14 cellular contexts compared by ENCODE assay signal in the genomic region with DNA sequence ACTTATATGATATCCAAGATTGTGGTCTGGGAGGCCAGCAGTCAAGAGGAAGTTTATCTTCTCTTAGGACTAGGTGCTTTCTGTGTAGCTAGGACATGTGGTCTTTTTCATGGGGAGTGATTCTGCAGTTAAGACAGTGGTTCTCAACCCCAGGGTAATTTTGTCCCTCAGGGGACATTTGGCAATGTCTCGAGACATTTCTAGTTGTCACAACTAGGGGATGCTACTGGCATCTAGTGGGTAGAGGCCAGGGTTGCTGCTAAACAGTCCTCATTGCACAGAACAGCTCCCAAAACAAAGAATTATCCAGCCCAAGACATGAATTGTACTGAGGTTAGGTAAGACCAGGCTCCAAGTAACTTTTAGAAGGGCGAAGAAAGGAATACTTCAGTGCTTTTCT. TPM values are rescaled to one million over a fixed set of nuclear protein-coding genes. Genes with fewer than 3 reads are reported as not detected.
DNase-seq lines count a peak whose midpoint lies in the region; ATAC-seq and TF ChIP-seq lines count a peak whose summit lies in the region.
"Had no signal": no experiment of that assay in that cellular context is flagged by ENCODE, and none has a peak within 500 bp of the region (broad histone marks: within the 10 kb centered on the region; RNA-seq: fewer than 3 reads in every experiment).

No MANE protein-coding gene starts in this region.

- DNase-seq in activated CD8-positive, alpha-beta T cell treated with anti-CD3 and anti-CD28 coated beads, Interleukin-2, amount 10 ng/mL, durations not matched to agents 7 days and 5 days: no peak
- no peak for DNase-seq in activated CD8-positive, alpha-beta T cell treated with anti-CD3 and anti-CD28 coated beads for 36 hours
- DNase-seq in NAMALWA (ENCODE audit: low spot score) (peak; percentile 48), WTC11 (ENCODE audit: low spot score) (no peak), glutamatergic neuron (no peak), natural killer cell (no peak), substantia nigra (lab: John Stamatoyannopoulos, UW) (no peak)
- DNase-seq in stimulated activated naive B cell treated with anti-CD40 and anti-IgM and Interleukin-4, amounts not matched to agents 10 μg/mL and 1 μg/mL and 100 μg/mL, for 72 hours: no peak
- DNase-seq: naive thymus-derived CD8-positive, alpha-beta T cell; NCI-H226; stimulated activated CD4-positive, alpha-beta T cell treated with anti-CD3 and anti-CD28 coated beads, Interleukin-12 subunit alpha, Interleukin-12 subunit beta, amount 100 ng/mL, for 4 hours; T-helper 9 cell had no signal

- intact Hi-C loops in activated CD8-positive, alpha-beta T cell treated with anti-CD3 and anti-CD28 coated beads for 36 hours (cut with micrococcal nuclease): no loop called here
- intact Hi-C loops in natural killer cell (cut with micrococcal nuclease): no loop called here

- H3K27ac Mint-ChIP-seq in activated CD8-positive, alpha-beta T cell treated with anti-CD3 and anti-CD28 coated beads, Interleukin-2, amount 10 ng/mL, durations not matched to agents 7 days and 5 days: no peak overlapping the region
- H3K27ac Mint-ChIP-seq in activated CD8-positive, alpha-beta T cell treated with anti-CD3 and anti-CD28 coated beads for 36 hours: no peak overlapping the region
- H3K27ac Mint-ChIP-seq in WTC11 (no peak overlapping the region; the same call in 1 of the 2 replicates), glutamatergic neuron (ENCODE audit: unreplicated experiment) (no peak overlapping the region), natural killer cell (no peak overlapping the region)
- no peak overlapping the region for H3K27ac Mint-ChIP-seq in stimulated activated naive B cell treated with anti-CD40 and anti-IgM and Interleukin-4, amounts not matched to agents 10 μg/mL and 1 μg/mL and 100 μg/mL, for 72 hours
- H3K27ac Mint-ChIP-seq: naive thymus-derived CD8-positive, alpha-beta T cell had no signal

- H3K9me3 Mint-ChIP-seq in activated CD8-positive, alpha-beta T cell treated with anti-CD3 and anti-CD28 coated beads, Interleukin-2, amount 10 ng/mL, durations not matched to agents 7 days and 5 days (ENCODE audit: insufficient read depth): no peaks in the 10 kb centered on the region
- H3K9me3 Mint-ChIP-seq in activated CD8-positive, alpha-beta T cell treated with anti-CD3 and anti-CD28 coated beads for 36 hours: no peaks in the 10 kb centered on the region
- no peaks in the 10 kb centered on the region for H3K9me3 Mint-ChIP-seq in WTC11
- H3K9me3 Mint-ChIP-seq in stimulated activated naive B cell treated with anti-CD40 and anti-IgM and Interleukin-4, amounts not matched to agents 10 μg/mL and 1 μg/mL and 100 μg/mL, for 72 hours: no peaks in the 10 kb centered on the region
- H3K9me3 Mint-ChIP-seq in glutamatergic neuron (ENCODE audit: unreplicated experiment): peaks cover 1% of the 10 kb centered on the region
- H3K9me3 Mint-ChIP-seq in natural killer cell: no peaks in the 10 kb centered on the region
- H3K9me3 Mint-ChIP-seq: naive thymus-derived CD8-positive, alpha-beta T cell had no signal

- TF ChIP-seq CTCF in activated CD8-positive, alpha-beta T cell treated with anti-CD3 and anti-CD28 coated beads for 36 hours (IDR thresholded peaks at IDR 0.05): no peak
- TF ChIP-seq CTCF in WTC11 (IDR thresholded peaks at IDR 0.05): no peak
- no peak for TF ChIP-seq CTCF in glutamatergic neuron (IDR thresholded peaks at IDR 0.05; ENCODE audit: partially characterized antibody, unreplicated experiment)
- no peak for TF ChIP-seq CTCF in natural killer cell (IDR thresholded peaks at IDR 0.05)

- no peaks in the 10 kb centered on the region for H3K4me1 Mint-ChIP-seq in activated CD8-positive, alpha-beta T cell treated with anti-CD3 and anti-CD28 coated beads, Interleukin-2, amount 10 ng/mL, durations not matched to agents 7 days and 5 days (ENCODE audit: low read depth)
- no peaks in the 10 kb centered on the region for H3K4me1 Mint-ChIP-seq in activated CD8-positive, alpha-beta T cell treated with anti-CD3 and anti-CD28 coated beads for 36 hours (ENCODE audit: low read depth)
- peaks cover 6% of the 10 kb centered on the region for H3K4me1 Mint-ChIP-seq in WTC11
- peaks cover 0 to 4% of the 10 kb centered on the region in 2 donors for H3K4me1 Mint-ChIP-seq in stimulated activated naive B cell treated with anti-CD40 and anti-IgM and Interleukin-4, amounts not matched to agents 10 μg/mL and 1 μg/mL and 100 μg/mL, for 72 hours
- H3K4me1 Mint-ChIP-seq in glutamatergic neuron (ENCODE audit: low read depth, unreplicated experiment): peaks cover 4% of the 10 kb centered on the region
- no peaks in the 10 kb centered on the region for H3K4me1 Mint-ChIP-seq in natural killer cell
- H3K4me1 Mint-ChIP-seq: naive thymus-derived CD8-positive, alpha-beta T cell had no signal

- H3K27me3 Mint-ChIP-seq in activated CD8-positive, alpha-beta T cell treated with anti-CD3 and anti-CD28 coated beads, Interleukin-2, amount 10 ng/mL, durations not matched to agents 7 days and 5 days (ENCODE audit: low read depth): no peaks in the 10 kb centered on the region
- H3K27me3 Mint-ChIP-seq in activated CD8-positive, alpha-beta T cell treated with anti-CD3 and anti-CD28 coated beads for 36 hours: no peaks in the 10 kb centered on the region
- H3K27me3 Mint-ChIP-seq in WTC11 (ENCODE audit: low read depth) (no peaks in the 10 kb centered on the region), glutamatergic neuron (ENCODE audit: unreplicated experiment) (peaks cover 1% of the 10 kb centered on the region), natural killer cell (ENCODE audit: low read depth in 2 of 2) (no peaks in the 10 kb centered on the region)
- peaks cover 0 to 8% of the 10 kb centered on the region in 2 donors for H3K27me3 Mint-ChIP-seq in stimulated activated naive B cell treated with anti-CD40 and anti-IgM and Interleukin-4, amounts not matched to agents 10 μg/mL and 1 μg/mL and 100 μg/mL, for 72 hours

- ATAC-seq in activated CD8-positive, alpha-beta T cell treated with anti-CD3 and anti-CD28 coated beads, Interleukin-2, amount 10 ng/mL, durations not matched to agents 7 days and 5 days: peak; percentile 49
- ATAC-seq in activated CD8-positive, alpha-beta T cell treated with anti-CD3 and anti-CD28 coated beads for 36 hours: no peak
- peak; percentile 68 for ATAC-seq in WTC11
- ATAC-seq in stimulated activated naive B cell treated with anti-CD40 and anti-IgM and Interleukin-4, amounts not matched to agents 10 μg/mL and 1 μg/mL and 100 μg/mL, for 72 hours (replicated peaks): peak; percentile 66 to 87
- no peak for ATAC-seq in natural killer cell
- ATAC-seq: naive thymus-derived CD8-positive, alpha-beta T cell had no signal

- H3K36me3 Mint-ChIP-seq in activated CD8-positive, alpha-beta T cell treated with anti-CD3 and anti-CD28 coated beads, Interleukin-2, amount 10 ng/mL, durations not matched to agents 7 days and 5 days (ENCODE audit: low read depth): no peaks in the 10 kb centered on the region
- H3K36me3 Mint-ChIP-seq in activated CD8-positive, alpha-beta T cell treated with anti-CD3 and anti-CD28 coated beads for 36 hours (ENCODE audit: low read depth): no peaks in the 10 kb centered on the region
- H3K36me3 Mint-ChIP-seq in WTC11 (no peaks in the 10 kb centered on the region), glutamatergic neuron (ENCODE audit: unreplicated experiment) (no peaks in the 10 kb centered on the region), natural killer cell (no peaks in the 10 kb centered on the region)
- H3K36me3 Mint-ChIP-seq in stimulated activated naive B cell treated with anti-CD40 and anti-IgM and Interleukin-4, amounts not matched to agents 10 μg/mL and 1 μg/mL and 100 μg/mL, for 72 hours: peaks cover 6 to 11% of the 10 kb centered on the region in 2 donors

- POLR2A ChIA-PET in activated CD8-positive, alpha-beta T cell treated with anti-CD3 and anti-CD28 coated beads, Interleukin-2, amount 10 ng/mL, durations not matched to agents 7 days and 5 days (lab: Charles Lee): interaction anchor here (0.8 kb wide), 1 partner anchor 43 kb away, joined by 3 read pairs; no protein-coding TSS in a partner anchor
- POLR2A ChIA-PET in activated CD8-positive, alpha-beta T cell treated with anti-CD3 and anti-CD28 coated beads for 36 hours (lab: Charles Lee): no interaction called here
- POLR2A ChIA-PET in WTC11 (lab: Charles Lee): no interaction called here

- no peak overlapping the region for H3K4me3 Mint-ChIP-seq in activated CD8-positive, alpha-beta T cell treated with anti-CD3 and anti-CD28 coated beads, Interleukin-2, amount 10 ng/mL, durations not matched to agents 7 days and 5 days
- H3K4me3 Mint-ChIP-seq in activated CD8-positive, alpha-beta T cell treated with anti-CD3 and anti-CD28 coated beads for 36 hours: no peak overlapping the region
- H3K4me3 Mint-ChIP-seq in WTC11: no peak overlapping the region
- H3K4me3 Mint-ChIP-seq in stimulated activated naive B cell treated with anti-CD40 and anti-IgM and Interleukin-4, amounts not matched to agents 10 μg/mL and 1 μg/mL and 100 μg/mL, for 72 hours: no peak overlapping the region
- H3K4me3 Mint-ChIP-seq in glutamatergic neuron (ENCODE audit: unreplicated experiment): no peak overlapping the region
- no peak overlapping the region for H3K4me3 Mint-ChIP-seq in natural killer cell
- H3K4me3 Mint-ChIP-seq: naive thymus-derived CD8-positive, alpha-beta T cell had no signal

- CTCF ChIA-PET in activated CD8-positive, alpha-beta T cell treated with anti-CD3 and anti-CD28 coated beads, Interleukin-2, amount 10 ng/mL, durations not matched to agents 7 days and 5 days (lab: Charles Lee): interaction anchor here (0.9 kb wide), 1 partner anchor 36 kb away, joined by 4 read pairs; no protein-coding TSS in a partner anchor
- CTCF ChIA-PET in activated CD8-positive, alpha-beta T cell treated with anti-CD3 and anti-CD28 coated beads for 36 hours (lab: Charles Lee): interaction anchor here (1.5 kb wide), 1 partner anchor 36 kb away, joined by 4 read pairs; no protein-coding TSS in a partner anchor
- CTCF ChIA-PET in WTC11 (lab: Charles Lee): interaction anchor here (1.0 to 2.8 kb wide), 4 partner anchors 20 to 252 kb away, joined by 3 to 13 read pairs (median 7); a partner anchor contains a TSS

- H3K27ac ChIP-seq in substantia nigra (ENCODE audit: low read depth, low read length, poor library complexity, severe bottlenecking): no peak overlapping the region
- H3K27ac ChIP-seq: BLaER1 had no signal

RNA-seq across cellular contexts. Expression of a gene that starts 20.0 kb away (rescaled TPM):
- 1 to 10 TPM; 1.3 to 1.6 TPM for total RNA-seq in activated CD8-positive, alpha-beta T cell treated with anti-CD3 and anti-CD28 coated beads, Interleukin-2, amount 10 ng/mL, durations not matched to agents 7 days and 5 days
- 1 to 10 TPM; 1.1 TPM for total RNA-seq in activated CD8-positive, alpha-beta T cell treated with anti-CD3 and anti-CD28 coated beads for 36 hours
- total RNA-seq in WTC11 (2021) (0.62 to 1.6 TPM (median 1.1 TPM) in 3 replicates), glutamatergic neuron (ENCODE audit: unreplicated experiment) (not detected), natural killer cell (1 to 10 TPM; 1.2 to 1.6 (median 1.4) TPM)

RNA-seq across cellular contexts. Expression of a gene that starts 20.7 kb away (rescaled TPM):
- not detected for total RNA-seq in activated CD8-positive, alpha-beta T cell treated with anti-CD3 and anti-CD28 coated beads, Interleukin-2, amount 10 ng/mL, durations not matched to agents 7 days and 5 days
- total RNA-seq in activated CD8-positive, alpha-beta T cell treated with anti-CD3 and anti-CD28 coated beads for 36 hours: under 1 TPM; 0.18 to 0.34 TPM
- total RNA-seq in WTC11 (2021): 0.07 TPM in 1 of 3 replicates, not detected in the others
- not detected for total RNA-seq in glutamatergic neuron (ENCODE audit: unreplicated experiment)
- total RNA-seq in natural killer cell: 1 to 10 TPM in 1 of 3 donors, under 1 TPM in 2; 0.35 to 1.2 (median 0.63) TPM
- total RNA-seq: HT1080 had no signal

RNA-seq across cellular contexts. Expression of a gene that starts 33.0 kb away (rescaled TPM):
- total RNA-seq in activated CD8-positive, alpha-beta T cell treated with anti-CD3 and anti-CD28 coated beads, Interleukin-2, amount 10 ng/mL, durations not matched to agents 7 days and 5 days: under 1 TPM; 0.63 to 0.74 TPM
- under 1 TPM; 0.25 TPM for total RNA-seq in activated CD8-positive, alpha-beta T cell treated with anti-CD3 and anti-CD28 coated beads for 36 hours
- total RNA-seq in WTC11 (2021) (0.23 to 0.39 TPM (median 0.32 TPM) in 3 replicates), glutamatergic neuron (ENCODE audit: unreplicated experiment) (not detected), natural killer cell (10 to 100 TPM in 1 of 3 donors, 1 to 10 TPM in 2; 1.2 to 10.8 (median 1.6) TPM)

Comparison
In these comparisons a context has a peak if more than half of its experiments do, and no peak if none do; other contexts are left out.
1. ATAC-seq: peak in activated CD8-positive, alpha-beta T cell treated with anti-CD3 and anti-CD28 coated beads, Interleukin-2, amount 10 ng/mL, durations not matched to agents 7 days and 5 days (single experiment), WTC11 (single experiment) and stimulated activated naive B cell treated with anti-CD40 and anti-IgM and Interleukin-4, amounts not matched to agents 10 μg/mL and 1 μg/mL and 100 μg/mL, for 72 hours (2 of 2); none in activated CD8-positive, alpha-beta T cell treated with anti-CD3 and anti-CD28 coated beads for 36 hours (single experiment) and natural killer cell (0 of 3).